In genomic region chr4:38367642-38368189, GRCh38 we compare ENCODE assay signal across 15 cellular contexts.
"Had no signal": no experiment of that assay in that cellular context is flagged by ENCODE, and none has a peak within 500 bp of the region (broad histone marks: within the 10 kb centered on the region; RNA-seq: fewer than 3 reads in every experiment).

No MANE protein-coding gene starts in this region.

- H3K27me3 Mint-ChIP-seq: activated CD4-positive, alpha-beta memory T cell treated with anti-CD3 and anti-CD28 coated beads for 36 hours; activated CD4-positive, alpha-beta T cell treated with anti-CD3 and anti-CD28 coated beads for 36 hours; effector memory CD8-positive, alpha-beta T cell had no signal

- H3K36me3 ChIP-seq: adrenal gland, ovary, vagina had no signal

- H3K4me3 Mint-ChIP-seq: activated CD4-positive, alpha-beta memory T cell treated with anti-CD3 and anti-CD28 coated beads for 36 hours; activated CD4-positive, alpha-beta T cell treated with anti-CD3 and anti-CD28 coated beads for 36 hours; activated T-helper 1 cell treated with anti-CD3 and anti-CD28 coated beads, Interleukin-12 subunit alpha, Interleukin-12 subunit beta, Interleukin-2, Interleukin-4 antibody, amounts not matched to agents 30 ng/mL and 10 ng/mL and 1 ng/mL, durations not matched to agents 14 hours and 24 hours and 36 hours; effector memory CD8-positive, alpha-beta T cell; WTC11 had no signal

- H3K9me3 ChIP-seq: adrenal gland, ovary, vagina had no signal

- DNase-seq: activated CD4-positive, alpha-beta memory T cell treated with anti-CD3 and anti-CD28 coated beads for 36 hours; activated CD4-positive, alpha-beta T cell treated with anti-CD3 and anti-CD28 coated beads for 36 hours; activated gamma-delta T cell treated with Interleukin-2 at 50 U/mL for 16 hours; activated T-cell treated with anti-CD3 and anti-CD28 coated beads for 4 hours; adrenal gland; dermis blood vessel endothelial cell; effector memory CD8-positive, alpha-beta T cell; left colon; mammary epithelial cell; ovary had no signal

- ATAC-seq: effector memory CD8-positive, alpha-beta T cell; left colon; WTC11 had no signal

- H3K27ac ChIP-seq: adrenal gland, hepatocyte, ovary had no signal

- H3K4me1 Mint-ChIP-seq: WTC11 had no signal

- H3K27me3 ChIP-seq: adrenal gland, hepatocyte, ovary, vagina had no signal

- H3K36me3 Mint-ChIP-seq: activated CD4-positive, alpha-beta memory T cell treated with anti-CD3 and anti-CD28 coated beads for 36 hours had no signal

- H3K4me3 ChIP-seq: adrenal gland, hepatocyte, ovary, vagina had no signal

- H3K9me3 Mint-ChIP-seq: activated naive CD4-positive, alpha-beta T cell treated with anti-CD3 and anti-CD28 coated beads, Interleukin-2, amount 50 U/mL, for 72 hours; effector memory CD8-positive, alpha-beta T cell had no signal

- H3K27ac Mint-ChIP-seq: activated CD4-positive, alpha-beta memory T cell treated with anti-CD3 and anti-CD28 coated beads for 36 hours; activated CD4-positive, alpha-beta T cell treated with anti-CD3 and anti-CD28 coated beads for 36 hours; activated naive CD4-positive, alpha-beta T cell treated with anti-CD3 and anti-CD28 coated beads, Interleukin-2, amount 50 U/mL, for 72 hours; activated T-helper 1 cell treated with anti-CD3 and anti-CD28 coated beads, Interleukin-12 subunit alpha, Interleukin-12 subunit beta, Interleukin-2, Interleukin-4 antibody, amounts not matched to agents 30 ng/mL and 10 ng/mL and 1 ng/mL, durations not matched to agents 14 hours and 24 hours and 36 hours; effector memory CD8-positive, alpha-beta T cell; WTC11 had no signal
